25 cellular contexts compared by ENCODE assay signal in the genomic region with DNA sequence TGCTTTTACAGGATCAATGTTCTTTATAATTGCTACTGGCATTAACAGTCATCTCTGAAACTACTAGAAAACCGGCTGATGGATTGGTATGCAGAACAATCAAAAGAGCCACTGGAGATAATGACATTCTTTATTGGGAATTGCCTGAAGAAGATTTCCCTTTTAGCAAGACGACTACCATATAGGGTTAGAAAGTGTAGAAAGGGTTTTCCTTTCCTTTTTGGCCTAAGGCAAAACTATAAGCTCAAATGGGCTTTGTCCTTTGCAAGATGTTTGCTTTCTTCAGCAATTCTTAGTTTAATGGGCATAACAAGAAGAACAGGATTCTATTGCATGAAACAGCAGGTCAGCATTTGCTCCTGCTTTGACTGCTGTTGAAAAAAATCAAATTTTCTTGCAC.
"Had no signal": no experiment of that assay in that cellular context is flagged by ENCODE, and none has a peak within 500 bp of the region (broad histone marks: within the 10 kb centered on the region; RNA-seq: fewer than 3 reads in every experiment).

No MANE protein-coding gene starts in this region.

- H3K4me3 ChIP-seq: breast epithelium, esophagus squamous epithelium, heart left ventricle, mucosa of descending colon, neural progenitor cell, thoracic aorta, upper lobe of left lung had no signal

- FAIRE-seq: colon, endothelial cell of umbilical vein, keratinocyte, small intestine had no signal

- H3K36me3 ChIP-seq: breast epithelium, esophagus squamous epithelium, heart left ventricle, neural progenitor cell, thoracic aorta, upper lobe of left lung had no signal

- H2AFZ ChIP-seq: neural progenitor cell had no signal

- H3K27me3 ChIP-seq: breast epithelium, esophagus squamous epithelium, heart left ventricle, neural progenitor cell, upper lobe of left lung had no signal

- H3K4me2 ChIP-seq: neural progenitor cell had no signal

- H3K9ac ChIP-seq: neural progenitor cell had no signal

- H3K27ac ChIP-seq: breast epithelium, esophagus squamous epithelium, heart left ventricle, neural progenitor cell, thoracic aorta, upper lobe of left lung had no signal

- ATAC-seq: activated T-cell treated with anti-CD3 and anti-CD28 coated beads, Interleukin-2, amount 50 U/mL, for 72 hours; heart left ventricle; left colon; mucosa of descending colon; sciatic nerve had no signal

- H3K4me1 ChIP-seq: breast epithelium, esophagus squamous epithelium, heart left ventricle, neural progenitor cell, upper lobe of left lung had no signal

- DNase-seq: activated B cell treated with CpG ODN at 0.5 μM for 24 hours; activated CD4-positive, alpha-beta T cell treated with anti-CD3 and anti-CD28 coated beads for 4 hours; activated CD4-positive, alpha-beta T cell treated with anti-CD3 and anti-CD28 coated beads, Interleukin-2, amount 50 U/mL, for 48 hours; activated effector memory CD4-positive, alpha-beta T cell treated with Interleukin-2 at 50 U/mL for 16 hours; activated naive CD4-positive, alpha-beta T cell treated with anti-CD3 and anti-CD28 coated beads for 36 hours; activated naive CD8-positive, alpha-beta T cell treated with anti-CD3 and anti-CD28 coated beads, Interleukin-2, amount 10 ng/mL, durations not matched to agents 7 days and 5 days; activated T-cell treated with anti-CD3 and anti-CD28 coated beads, Interleukin-2, amount 50 U/mL, for 72 hours; amniotic stem cell; effector memory CD4-positive, alpha-beta T cell; esophagus squamous epithelium; heart left ventricle; left colon; mucosa of descending colon; small intestine; stimulated activated CD4-positive, alpha-beta T cell treated with anti-CD3 and anti-CD28 coated beads, Interleukin-4, amount 100 ng/mL, for 1 hour; stimulated activated naive CD4-positive, alpha-beta T cell; T-helper 9 cell; upper lobe of left lung had no signal

- H3K9me3 ChIP-seq: mucosa of descending colon, thoracic aorta, upper lobe of left lung had no signal
